In genomic region chr17:71649986-71650385, GRCh38 we compare ENCODE assay signal across 31 cellular contexts.
DNase-seq lines count a peak whose midpoint lies in the region; ATAC-seq, FAIRE-seq and TF ChIP-seq lines count a peak whose summit lies in the region.
"Had no signal": no experiment of that assay in that cellular context is flagged by ENCODE, and none has a peak within 500 bp of the region (broad histone marks: within the 10 kb centered on the region; RNA-seq: fewer than 3 reads in every experiment).

No MANE protein-coding gene starts in this region.

- no peak for ATAC-seq in left lobe of liver
- ATAC-seq: heart right ventricle; lower lobe of right lung; mucosa of descending colon; natural killer cell; stimulated activated memory B cell treated with anti-CD40 and anti-IgM and Interleukin-4, amounts not matched to agents 10 μg/mL and 1 μg/mL and 100 μg/mL, for 72 hours had no signal

- DNase-seq in AG08396 (ENCODE audit: low spot score) (peak; percentile 45), LHCN-M2 (ENCODE audit: low read depth) (peak; percentile 15), bronchial epithelial cell (ENCODE audit: low read depth) (peak; percentile 14), mesenchymal stem cell (peak; percentile 77), UCSD-AML1 (lab: John Stamatoyannopoulos, UW; ENCODE audit: unreplicated experiment) (no peak), small intestine (no peak), left lobe of liver (ENCODE audit: low spot score) (no peak), SHP77 (lab: John Stamatoyannopoulos, UW) (no peak)
- DNase-seq: activated CD4-positive, alpha-beta memory T cell treated with anti-CD3 and anti-CD28 coated beads, Interleukin-2, amount 10 ng/mL, durations not matched to agents 7 days and 5 days; activated CD4-positive, alpha-beta T cell treated with anti-CD3 and anti-CD28 coated beads for 1 hour; activated CD8-positive, alpha-beta memory T cell treated with anti-CD3 and anti-CD28 coated beads, Interleukin-2, amount 50 U/mL, for 4 hours; aorta; CD4-positive, alpha-beta memory T cell; dermis blood vessel endothelial cell; endodermal cell; H7; heart right ventricle; lower lobe of right lung; mucosa of descending colon; natural killer cell; NCI-H1417 treated with DMSO at 0.1 percent for 48 hours; NCI-H2081; NCI-H345; nucleus accumbens; Right ventricle myocardium superior; upper lobe of left lung had no signal

- H3K4ac ChIP-seq in mesenchymal stem cell (ENCODE audit: low read depth in 1 of 2, low read length in 2 of 2), result no peak overlapping the region

- H3K23ac ChIP-seq in mesenchymal stem cell (ENCODE audit: low read length in 2 of 2), result no peak overlapping the region

- no peak overlapping the region for H2AFZ ChIP-seq in mesenchymal stem cell (ENCODE audit: low read depth, low read length)

- no peak overlapping the region for H3K18ac ChIP-seq in mesenchymal stem cell (ENCODE audit: low read depth in 1 of 2, low read length in 2 of 2)

- no peak overlapping the region for H3K14ac ChIP-seq in mesenchymal stem cell (ENCODE audit: low read length in 2 of 2)

- H3K27ac ChIP-seq in mesenchymal stem cell (ENCODE audit: low read length, poor library complexity, severe bottlenecking), result no peak overlapping the region
- no peak overlapping the region for H3K27ac ChIP-seq in small intestine (ENCODE audit: low read depth in 1 of 2, low read length in 1 of 2)
- H3K27ac ChIP-seq: heart right ventricle, lower lobe of right lung, prostate gland, upper lobe of left lung had no signal

- no peak overlapping the region for H4K91ac ChIP-seq in mesenchymal stem cell (ENCODE audit: low read length)

- H3K27me3 ChIP-seq in bronchial epithelial cell (ENCODE audit: control insufficient read depth, insufficient read depth, low read length), result no peaks in the 10 kb centered on the region
- H3K27me3 ChIP-seq in mesenchymal stem cell (ENCODE audit: control insufficient read depth in 1 of 2, insufficient read depth in 1 of 2, low read length in 2 of 2), result no peaks in the 10 kb centered on the region
- no peaks in the 10 kb centered on the region for H3K27me3 ChIP-seq in small intestine (ENCODE audit: control insufficient read depth in 2 of 2, insufficient read depth in 2 of 2, low read length in 2 of 2)
- H3K27me3 ChIP-seq: heart right ventricle, upper lobe of left lung had no signal

- H2AK5ac ChIP-seq in mesenchymal stem cell (ENCODE audit: low read length, severe bottlenecking), result no peak overlapping the region

- TF ChIP-seq CTCF in bronchial epithelial cell (IDR thresholded peaks at IDR 0.05; ENCODE audit: insufficient read depth, low read length, severe bottlenecking), result no peak

- H3K9me3 ChIP-seq in mesenchymal stem cell (ENCODE audit: control insufficient read depth, low read length), result peaks cover 6% of the 10 kb centered on the region
- H3K9me3 ChIP-seq in small intestine (ENCODE audit: control insufficient read depth, low read depth), result no peaks in the 10 kb centered on the region
- H3K9me3 ChIP-seq: lower lobe of right lung, mucosa of descending colon, prostate gland had no signal

- no peaks in the 10 kb centered on the region for H3K36me3 ChIP-seq in bronchial epithelial cell (ENCODE audit: control insufficient read depth, insufficient read depth, low read length)
- H3K36me3 ChIP-seq in mesenchymal stem cell (ENCODE audit: control insufficient read depth in 1 of 2, insufficient read depth in 2 of 2, low read depth in 1 of 2, low read length in 2 of 2), result no peaks in the 10 kb centered on the region
- H3K36me3 ChIP-seq in small intestine (ENCODE audit: control insufficient read depth in 2 of 2, insufficient read depth in 2 of 2, low read length in 2 of 2), result no peaks in the 10 kb centered on the region
- H3K36me3 ChIP-seq: heart right ventricle, lower lobe of right lung, prostate gland, upper lobe of left lung had no signal

- WGBS in mesenchymal stem cell, result no CpG with 5 or more reads among the region's 1 CpG
- 87 to 93% (median 92%) methylated on average over 1 of the region's 1 CpG for WGBS in small intestine, 3 donors

- H4K8ac ChIP-seq in mesenchymal stem cell (ENCODE audit: low read length), result no peak overlapping the region

- no peak overlapping the region for H2BK5ac ChIP-seq in mesenchymal stem cell (ENCODE audit: low read depth, low read length, poor library complexity, severe bottlenecking)

- H3K9ac ChIP-seq in mesenchymal stem cell (ENCODE audit: low read length), result no peak overlapping the region

- no peak overlapping the region for H2BK15ac ChIP-seq in mesenchymal stem cell (ENCODE audit: low read depth, poor library complexity, severe bottlenecking)

- H3K4me1 ChIP-seq in mesenchymal stem cell (ENCODE audit: control insufficient read depth, insufficient read depth, low read depth, low read length) (no peaks in the 10 kb centered on the region), small intestine (ENCODE audit: control insufficient read depth in 2 of 2, insufficient read depth in 1 of 2, low read depth in 1 of 2, low read length in 1 of 2) (no peaks in the 10 kb centered on the region)
- H3K4me1 ChIP-seq: heart right ventricle, lower lobe of right lung, prostate gland, upper lobe of left lung had no signal

- no peak overlapping the region for H2BK12ac ChIP-seq in mesenchymal stem cell (ENCODE audit: low read length in 2 of 2)

- no peak overlapping the region for H3K4me3 ChIP-seq in bronchial epithelial cell (ENCODE audit: low read depth, low read length)
- no peak overlapping the region for H3K4me3 ChIP-seq in mesenchymal stem cell (ENCODE audit: insufficient read depth in 1 of 2, low read depth in 1 of 2, low read length in 2 of 2)
- H3K4me3 ChIP-seq in small intestine (ENCODE audit: low read depth in 1 of 2, low read length in 2 of 2), result no peak overlapping the region
- H3K4me3 ChIP-seq: heart right ventricle, lower lobe of right lung, mucosa of descending colon, prostate gland, upper lobe of left lung had no signal

- no peak for FAIRE-seq in bronchial epithelial cell (lab: Jason Lieb, UNC)
- FAIRE-seq in small intestine (lab: Jason Lieb, UNC), result no peak
- FAIRE-seq: A204.1, D721Med, frontal cortex had no signal

- no peaks in the 10 kb centered on the region for H3K79me1 ChIP-seq in mesenchymal stem cell (replicated peaks; ENCODE audit: low read length, poor library complexity, severe bottlenecking)

- H2BK120ac ChIP-seq in mesenchymal stem cell (ENCODE audit: low read depth, low read length), result no peak overlapping the region

- H3K4me2 ChIP-seq in mesenchymal stem cell (ENCODE audit: low read length, poor library complexity, severe bottlenecking), result no peak overlapping the region

Comparison
In these comparisons a context has a peak if more than half of its experiments do, and no peak if none do; other contexts are left out.
1. DNase-seq: peak in AG08396 (single experiment), LHCN-M2 (single experiment), bronchial epithelial cell (single experiment) and mesenchymal stem cell (single experiment); none in UCSD-AML1 (single experiment), small intestine (single experiment), left lobe of liver (single experiment) and SHP77 (0 of 2).